11 cellular contexts compared by ENCODE assay signal in genomic region chr12:50567926-50568325, GRCh38.
DNase-seq lines count a peak whose midpoint lies in the region; ATAC-seq and TF ChIP-seq lines count a peak whose summit lies in the region.
"Had no signal": no experiment of that assay in that cellular context is flagged by ENCODE, and none has a peak within 500 bp of the region (broad histone marks: within the 10 kb centered on the region; RNA-seq: fewer than 3 reads in every experiment).

No MANE protein-coding gene starts in this region.

- H3K27me3 ChIP-seq in adipocyte (replicated peaks; ENCODE audit: control insufficient read depth, insufficient read depth, low read length) (no peaks in the 10 kb centered on the region), iPS-15b (ENCODE audit: control insufficient read depth, insufficient read depth, low read length) (no peaks in the 10 kb centered on the region), gastrocnemius medialis (no peaks in the 10 kb centered on the region), Karpas-422 (ENCODE audit: low read length) (no peaks in the 10 kb centered on the region)

- in situ Hi-C loops in gastrocnemius medialis (cut with MboI; ENCODE audit: low sequenced_read_pairs in 4 of 4): no loop called here

- H3K4me2 ChIP-seq in Karpas-422 (ENCODE audit: low read depth, low read length, poor library complexity, severe bottlenecking): no peak overlapping the region
- H3K4me2 ChIP-seq: KMS-11 had no signal

- no peak for TF ChIP-seq CTCF in gastrocnemius medialis (IDR thresholded peaks at IDR 0.05 in 4 of 5, conservative IDR thresholded peaks at IDR 0.05 in 1 of 5)

- H3K9me3 ChIP-seq in adipocyte (ENCODE audit: control insufficient read depth, low read length): no peaks in the 10 kb centered on the region
- no peaks in the 10 kb centered on the region for H3K9me3 ChIP-seq in iPS-15b (ENCODE audit: control insufficient read depth, insufficient read depth, low read length)
- H3K9me3 ChIP-seq in gastrocnemius medialis: no peaks in the 10 kb centered on the region
- H3K9me3 ChIP-seq in Karpas-422 (ENCODE audit: low read length): no peaks in the 10 kb centered on the region

- H3K9me2 ChIP-seq in Karpas-422 (replicated peaks; ENCODE audit: insufficient read depth, low read length): no peaks in the 10 kb centered on the region

- H3K4me3 ChIP-seq in adipocyte (ENCODE audit: low read length): peak overlapping the region; percentile 63
- H3K4me3 ChIP-seq in iPS-15b (ENCODE audit: low read depth, low read length): no peak overlapping the region
- no peak overlapping the region for H3K4me3 ChIP-seq in gastrocnemius medialis
- no peak overlapping the region for H3K4me3 ChIP-seq in Karpas-422 (ENCODE audit: low read length)

- no peak for TF ChIP-seq POLR2A in gastrocnemius medialis (IDR thresholded peaks at IDR 0.05)
- no peak for TF ChIP-seq POLR2A in erythroblast (IDR thresholded peaks at IDR 0.05; ENCODE audit: low read length)

- H2AFZ ChIP-seq in Karpas-422 (ENCODE audit: low read length): no peak overlapping the region

- H3K27ac ChIP-seq in gastrocnemius medialis (peak overlapping the region; percentile 4 to 63 (median 30)), Karpas-422 (ENCODE audit: low read length) (no peak overlapping the region)
- H3K27ac ChIP-seq: KMS-11 had no signal

- H3K79me2 ChIP-seq in Karpas-422 (ENCODE audit: low read length): peaks cover 96% of the 10 kb centered on the region

- H3K9ac ChIP-seq in adipocyte (ENCODE audit: low read length) (peak overlapping the region; percentile 71), iPS-15b (ENCODE audit: low read depth, low read length) (peak overlapping the region; percentile 47), Karpas-422 (ENCODE audit: low read length) (no peak overlapping the region)
- H3K9ac ChIP-seq: KMS-11 had no signal

- DNase-seq in ELR (ENCODE audit: low read depth) (peak; percentile 54), adipocyte (ENCODE audit: low read depth) (peak; percentile 71), gastrocnemius medialis (no peak), erythroblast (lab: John Stamatoyannopoulos, UW) (no peak), nucleus accumbens (lab: John Stamatoyannopoulos, UW) (no peak), Karpas-422 (no peak)
- DNase-seq: NK-92 treated with Interleukin-12 subunit alpha and Interleukin-12 subunit beta, amount 100 ng/mL, for 24 hours; stimulated activated naive CD8-positive, alpha-beta T cell treated with anti-CD3 and anti-CD28 coated beads, Interleukin-15, amount 100 ng/mL, for 72 hours had no signal

- intact Hi-C loops in gastrocnemius medialis (cut with DNase I; ENCODE audit: low total_unique reads): no loop called here

- ATAC-seq in gastrocnemius medialis: no peak
- ATAC-seq in GM18867 (IDR thresholded peaks at IDR 0.05; ENCODE audit: unreplicated experiment): no peak
- ATAC-seq: stimulated activated naive CD8-positive, alpha-beta T cell treated with anti-CD3 and anti-CD28 coated beads, Interleukin-15, amount 100 ng/mL, for 72 hours had no signal

- H3K4me1 ChIP-seq in adipocyte (ENCODE audit: control insufficient read depth, insufficient read depth, low read length) (peaks cover 54% of the 10 kb centered on the region), iPS-15b (ENCODE audit: control insufficient read depth, insufficient read depth, low read length) (peaks cover 9% of the 10 kb centered on the region), gastrocnemius medialis (peaks cover 24 to 46% of the 10 kb centered on the region in 2 donors), Karpas-422 (ENCODE audit: low read length) (peaks cover 44% of the 10 kb centered on the region)

- H3K36me3 ChIP-seq in adipocyte (ENCODE audit: control insufficient read depth, insufficient read depth, low read length, severe bottlenecking) (no peaks in the 10 kb centered on the region), iPS-15b (ENCODE audit: control insufficient read depth, insufficient read depth, low read length) (no peaks in the 10 kb centered on the region), gastrocnemius medialis (no peaks in the 10 kb centered on the region), Karpas-422 (ENCODE audit: insufficient read depth, low read length) (no peaks in the 10 kb centered on the region)

- no peaks in the 10 kb centered on the region for H4K20me1 ChIP-seq in Karpas-422 (ENCODE audit: insufficient read depth, low read depth, low read length)

Comparison
In these comparisons a context has a peak if more than half of its experiments do, and no peak if none do; other contexts are left out.
1. DNase-seq: peak in ELR (single experiment) and adipocyte (single experiment); none in gastrocnemius medialis (0 of 2), erythroblast (0 of 2), nucleus accumbens (0 of 56) and Karpas-422 (single experiment).